21 cellular contexts compared by ENCODE assay signal in genomic region chr13:24112791-24113190, GRCh38.
"Had no signal": no experiment of that assay in that cellular context is flagged by ENCODE, and none has a peak within 500 bp of the region (broad histone marks: within the 10 kb centered on the region; RNA-seq: fewer than 3 reads in every experiment).

No MANE protein-coding gene starts in this region.

- H3K9me3 ChIP-seq: colonic mucosa, esophagus squamous epithelium, pancreas, right lobe of liver, SJCRH30, thyroid gland, upper lobe of right lung had no signal

- FAIRE-seq: pancreas had no signal

- H3K4me3 ChIP-seq: colonic mucosa, esophagus squamous epithelium, lung, pancreas, right lobe of liver, SJCRH30, thyroid gland, upper lobe of right lung had no signal

- H3K27me3 ChIP-seq: colonic mucosa, esophagus squamous epithelium, pancreas, right lobe of liver, SJCRH30, thyroid gland, upper lobe of right lung had no signal

- H3K36me3 ChIP-seq: colonic mucosa, esophagus squamous epithelium, pancreas, right lobe of liver, SJCRH30, thyroid gland, upper lobe of right lung had no signal

- H3K4me1 ChIP-seq: colonic mucosa, esophagus squamous epithelium, right lobe of liver, upper lobe of right lung had no signal

- H3K27ac ChIP-seq: colonic mucosa, esophagus squamous epithelium, pancreas, right lobe of liver, SJCRH30, thyroid gland, upper lobe of right lung had no signal

- DNase-seq: activated CD4-positive, alpha-beta T cell treated with anti-CD3 and anti-CD28 coated beads for 36 hours; activated CD4-positive, alpha-beta T cell treated with anti-CD3 and anti-CD28 coated beads, Interleukin-2, amount 50 U/mL, for 4 hours; activated CD8-positive, alpha-beta memory T cell treated with anti-CD3 and anti-CD28 coated beads, Interleukin-2, amount 50 U/mL, for 48 hours; activated naive CD4-positive, alpha-beta T cell treated with Interleukin-2 at 50 U/mL for 16 hours; activated naive CD8-positive, alpha-beta T cell treated with anti-CD3 and anti-CD28 coated beads for 36 hours; activated T-cell treated with anti-CD3 and anti-CD28 coated beads, Interleukin-2, amount 50 U/mL, for 4 hours; amniotic stem cell; central memory CD4-positive, alpha-beta T cell; colonic mucosa; esophagus squamous epithelium; foreskin fibroblast; nephron progenitor cell; pancreas; right lobe of liver; SJCRH30; stimulated activated CD4-positive, alpha-beta T cell treated with anti-CD3 and anti-CD28 coated beads, Interleukin-4, amount 100 ng/mL, for 24 hours; stimulated activated naive CD8-positive, alpha-beta T cell treated with anti-CD3 and anti-CD28 coated beads, Interleukin-15, Interleukin-2, amounts not matched to agents 100 U/mL and 50 U/mL, for 24 hours; T1000; thyroid gland; upper lobe of right lung had no signal
